In genomic region chr16:49574826-49575225, GRCh38 we compare ENCODE assay signal across 23 cellular contexts.
DNase-seq lines count a peak whose midpoint lies in the region; ATAC-seq and TF ChIP-seq lines count a peak whose summit lies in the region.
"Had no signal": no experiment of that assay in that cellular context is flagged by ENCODE, and none has a peak within 500 bp of the region (broad histone marks: within the 10 kb centered on the region; RNA-seq: fewer than 3 reads in every experiment).

No MANE protein-coding gene starts in this region.

- no peak overlapping the region for H3K4me3 Mint-ChIP-seq in immature natural killer cell
- no peak overlapping the region for H3K4me3 Mint-ChIP-seq in stimulated activated memory B cell treated with anti-CD40 and anti-IgM and Interleukin-4, amounts not matched to agents 10 μg/mL and 1 μg/mL and 100 μg/mL, for 72 hours
- H3K4me3 Mint-ChIP-seq: activated CD4-positive, alpha-beta memory T cell treated with anti-CD3 and anti-CD28 coated beads, Interleukin-2, amount 10 ng/mL, durations not matched to agents 7 days and 5 days; CD4-positive, CD25-positive, alpha-beta regulatory T cell; T-cell; type B pancreatic cell had no signal

- H3K4me3 ChIP-seq in PC-3 (ENCODE audit: low read length) (no peak overlapping the region), ascending aorta (no peak overlapping the region)
- H3K4me3 ChIP-seq: esophagus muscularis mucosa, SJSA1 had no signal

- H3K27ac Mint-ChIP-seq in immature natural killer cell = peak overlapping the region in 4 of 6 donors; percentile 13 to 79 (median 45)
- H3K27ac Mint-ChIP-seq in stimulated activated memory B cell treated with anti-CD40 and anti-IgM and Interleukin-4, amounts not matched to agents 10 μg/mL and 1 μg/mL and 100 μg/mL, for 72 hours = peak overlapping the region; percentile 76
- H3K27ac Mint-ChIP-seq: activated CD4-positive, alpha-beta memory T cell treated with anti-CD3 and anti-CD28 coated beads, Interleukin-2, amount 10 ng/mL, durations not matched to agents 7 days and 5 days; activated T-helper 2 cell treated with anti-CD3 and anti-CD28 coated beads, Interferon-gamma antibody, Interleukin-2, Interleukin-4, amounts not matched to agents 10 μg/mL and 5 μg/mL and 100 μg/mL, durations not matched to agents 14 hours and 24 hours and 36 hours; CD4-positive, CD25-positive, alpha-beta regulatory T cell; T-cell had no signal

- no peak overlapping the region for H3K9ac ChIP-seq in PC-3 (ENCODE audit: low read length)
- H3K9ac ChIP-seq: KMS-11 had no signal

- H3K9me3 ChIP-seq in PC-3 (ENCODE audit: low read length) (no peaks in the 10 kb centered on the region), ascending aorta (no peaks in the 10 kb centered on the region)
- H3K9me3 ChIP-seq: SJSA1 had no signal

- no peak for ATAC-seq in stimulated activated memory B cell treated with anti-CD40 and anti-IgM and Interleukin-4, amounts not matched to agents 10 μg/mL and 1 μg/mL and 100 μg/mL, for 72 hours
- ATAC-seq in PC-3 = no peak
- ATAC-seq: activated naive CD4-positive, alpha-beta T cell treated with anti-CD3 and anti-CD28 coated beads, Interleukin-2, amount 50 U/mL, for 72 hours; foreskin keratinocyte; T-cell had no signal

- no peak overlapping the region for H2AFZ ChIP-seq in PC-3 (ENCODE audit: low read length)

- H3K4me2 ChIP-seq in PC-3 (ENCODE audit: low read length) = no peak overlapping the region
- H3K4me2 ChIP-seq: KMS-11 had no signal

- peaks cover 0 to 2% (median 0%) of the 10 kb centered on the region in 6 donors for H3K9me3 Mint-ChIP-seq in immature natural killer cell
- peaks cover 7% of the 10 kb centered on the region for H3K9me3 Mint-ChIP-seq in stimulated activated memory B cell treated with anti-CD40 and anti-IgM and Interleukin-4, amounts not matched to agents 10 μg/mL and 1 μg/mL and 100 μg/mL, for 72 hours
- H3K9me3 Mint-ChIP-seq: activated CD4-positive, alpha-beta memory T cell treated with anti-CD3 and anti-CD28 coated beads, Interleukin-2, amount 10 ng/mL, durations not matched to agents 7 days and 5 days; activated T-helper 2 cell treated with anti-CD3 and anti-CD28 coated beads, Interferon-gamma antibody, Interleukin-2, Interleukin-4, amounts not matched to agents 10 μg/mL and 5 μg/mL and 100 μg/mL, durations not matched to agents 14 hours and 24 hours and 36 hours had no signal

- no peaks in the 10 kb centered on the region for H3K27me3 ChIP-seq in PC-3 (ENCODE audit: low read length)
- no peaks in the 10 kb centered on the region for H3K27me3 ChIP-seq in ascending aorta
- H3K27me3 ChIP-seq: esophagus muscularis mucosa, foreskin keratinocyte, SJSA1 had no signal

- intact Hi-C loops in PC-3 (cut with micrococcal nuclease) (no loop called here), ascending aorta (cut with DNase I) (no loop called here)

- no peaks in the 10 kb centered on the region for H3K9me2 ChIP-seq in PC-3 (replicated peaks; ENCODE audit: low read length)

- no peaks in the 10 kb centered on the region for H3F3A ChIP-seq in PC-3 (ENCODE audit: low read length, unreplicated experiment)

- no peak overlapping the region for H3K27ac ChIP-seq in PC-3 (ENCODE audit: low read length)
- H3K27ac ChIP-seq in ascending aorta = no peak overlapping the region
- H3K27ac ChIP-seq: esophagus muscularis mucosa, foreskin keratinocyte, KMS-11, SJSA1 had no signal

- POLR2A ChIA-PET in PC-3 (lab: Charles Lee; ENCODE audit: unreplicated experiment) = no interaction called here

- TF ChIP-seq CTCF in PC-3 (conservative IDR thresholded peaks at IDR 0.05; ENCODE audit: low read depth, low read length) (no peak), ascending aorta (IDR thresholded peaks at IDR 0.05) (no peak)

- H3K36me3 ChIP-seq in PC-3 (ENCODE audit: low read depth, low read length) (no peaks in the 10 kb centered on the region), ascending aorta (no peaks in the 10 kb centered on the region)
- H3K36me3 ChIP-seq: esophagus muscularis mucosa, SJSA1 had no signal

- H3K79me2 ChIP-seq in PC-3 (ENCODE audit: low read length) = no peaks in the 10 kb centered on the region

- H3K4me1 Mint-ChIP-seq in immature natural killer cell = peaks cover 0 to 11% of the 10 kb centered on the region in 2 donors
- H3K4me1 Mint-ChIP-seq in stimulated activated memory B cell treated with anti-CD40 and anti-IgM and Interleukin-4, amounts not matched to agents 10 μg/mL and 1 μg/mL and 100 μg/mL, for 72 hours = peaks cover 11% of the 10 kb centered on the region
- H3K4me1 Mint-ChIP-seq: activated CD4-positive, alpha-beta memory T cell treated with anti-CD3 and anti-CD28 coated beads, Interleukin-2, amount 10 ng/mL, durations not matched to agents 7 days and 5 days; T-cell had no signal

- CTCF ChIA-PET in PC-3 (lab: Charles Lee) = no interaction called here

- H3K4me1 ChIP-seq in PC-3 (ENCODE audit: insufficient read depth, low read length) (no peaks in the 10 kb centered on the region), ascending aorta (no peaks in the 10 kb centered on the region)
- H3K4me1 ChIP-seq: foreskin keratinocyte had no signal

- peaks cover 0 to 2% (median 1%) of the 10 kb centered on the region in 3 donors for H3K27me3 Mint-ChIP-seq in immature natural killer cell (ENCODE audit: low read depth in 3 of 3)
- no peaks in the 10 kb centered on the region for H3K27me3 Mint-ChIP-seq in stimulated activated memory B cell treated with anti-CD40 and anti-IgM and Interleukin-4, amounts not matched to agents 10 μg/mL and 1 μg/mL and 100 μg/mL, for 72 hours
- H3K27me3 Mint-ChIP-seq: activated CD4-positive, alpha-beta memory T cell treated with anti-CD3 and anti-CD28 coated beads, Interleukin-2, amount 10 ng/mL, durations not matched to agents 7 days and 5 days; type B pancreatic cell had no signal

- H4K20me1 ChIP-seq in PC-3 (ENCODE audit: low read length) = no peaks in the 10 kb centered on the region

- no TSS peak for BruUV-seq in PC-3 (replicated peaks; lab: Mats Ljungman, UMichigan)

- H3K36me3 Mint-ChIP-seq in immature natural killer cell = no peaks in the 10 kb centered on the region
- H3K36me3 Mint-ChIP-seq in stimulated activated memory B cell treated with anti-CD40 and anti-IgM and Interleukin-4, amounts not matched to agents 10 μg/mL and 1 μg/mL and 100 μg/mL, for 72 hours = no peaks in the 10 kb centered on the region
- H3K36me3 Mint-ChIP-seq: activated naive CD4-positive, alpha-beta T cell treated with anti-CD3 and anti-CD28 coated beads, Interleukin-2, amount 50 U/mL, for 72 hours; CD4-positive, CD25-positive, alpha-beta regulatory T cell; T-cell had no signal

- DNase-seq in DMS 273 treated with DMSO at 0.1 percent for 48 hours (lab: John Stamatoyannopoulos, UW) (peak; percentile 82), NCI-H524 treated with DMSO at 0.1 percent for 48 hours (lab: John Stamatoyannopoulos, UW) (peak; percentile 62), immature natural killer cell (no peak), PC-3 (no peak), NCI-H187 (lab: John Stamatoyannopoulos, UW) (no peak), ascending aorta (ENCODE audit: low spot score in 2 of 2) (no peak)
- DNase-seq: activated CD4-positive, alpha-beta memory T cell treated with anti-CD3 and anti-CD28 coated beads, Interleukin-2, amount 10 ng/mL, durations not matched to agents 7 days and 5 days; activated CD4-positive, CD25-positive, alpha-beta regulatory T cell treated with anti-CD3 and anti-CD28 coated beads, Interleukin-2, amount 50 U/mL, for 72 hours; CD4-positive, CD25-positive, alpha-beta regulatory T cell; cortex of kidney; EL; foreskin keratinocyte; mesenchymal stem cell; NCI-H1436 treated with DMSO at 0.1 percent for 48 hours; stimulated activated CD4-positive, alpha-beta T cell treated with anti-CD3 and anti-CD28 coated beads, Interleukin-2, amount 100 ng/mL, for 24 hours had no signal

Comparison
In these comparisons a context has a peak if more than half of its experiments do, and no peak if none do; other contexts are left out.
1. DNase-seq: peak in DMS 273 treated with DMSO at 0.1 percent for 48 hours (single experiment) and NCI-H524 treated with DMSO at 0.1 percent for 48 hours (single experiment); none in immature natural killer cell (0 of 3), PC-3 (single experiment), NCI-H187 (0 of 2) and ascending aorta (0 of 2).